In genomic region chr7:135616136-135616535, GRCh38 we compare ENCODE assay signal across 1 cellular context.
TF ChIP-seq lines count a peak whose summit lies in the region.

No MANE protein-coding gene starts in this region.

TF ChIP-seq in IMR-90, 13 proteins besides CTCF, POLR2A, EP300 and RAD21 (continued from another document):
- no peak for TF ChIP-seq RCOR1 (IDR thresholded peaks at IDR 0.05; ENCODE audit: insufficient replicate concordance, low read length)
- TF ChIP-seq BHLHE40 (IDR thresholded peaks at IDR 0.05; ENCODE audit: low read depth, low read length): no peak
